In the genomic region with DNA sequence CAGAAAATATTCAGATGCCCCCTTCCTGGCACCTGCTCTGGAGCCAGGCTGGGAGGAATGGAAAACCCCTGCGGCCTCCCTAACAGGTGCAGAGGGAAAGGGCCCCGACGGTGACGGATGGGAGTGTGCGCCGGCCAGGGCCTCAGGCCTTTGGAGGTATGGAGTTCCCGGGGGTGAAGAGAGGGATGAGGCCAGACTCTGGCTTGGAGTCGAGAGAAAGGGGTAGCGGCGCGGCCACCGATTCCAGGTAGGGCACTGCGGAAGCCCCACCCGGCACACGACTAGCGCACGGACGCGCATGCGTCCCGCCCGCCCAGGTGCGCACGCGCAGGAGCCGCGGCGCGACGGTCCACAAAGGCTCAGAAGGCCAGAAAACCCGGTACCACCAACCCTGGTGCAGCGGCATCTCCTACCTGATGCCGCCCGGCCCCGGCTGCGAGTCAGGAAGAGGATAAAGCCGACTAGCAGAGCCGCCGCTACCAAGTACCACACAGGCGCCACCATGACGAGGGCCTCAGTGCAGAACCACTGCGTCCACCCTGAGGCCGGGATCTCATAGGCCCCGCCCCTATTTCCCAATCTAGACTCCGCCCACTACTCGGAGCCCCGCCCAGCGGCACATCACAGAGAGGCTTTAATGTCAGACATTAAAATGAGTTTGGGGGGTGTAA, we compare ENCODE assay signal across 8 cellular contexts.
DNase-seq lines count a peak whose midpoint lies in the region; TF ChIP-seq lines count a peak whose summit lies in the region.

A gene (minus strand): TSS at position 559 of the 671 bp plus-strand sequence. CDS start 55 bp downstream, at position 504.

- H3K4me3 ChIP-seq in foreskin fibroblast (ENCODE audit: low read depth in 1 of 2, low read length in 2 of 2) (peak within 1 kb of the TSS; percentile 56 to 90), neuron (ENCODE audit: low read length) (peak within 1 kb of the TSS; percentile 96)

- H2AFZ ChIP-seq in neuron (ENCODE audit: low read depth, low read length) = peak within 1 kb of the TSS; percentile 59

- peaks cover 16% of the 10 kb centered on the region for H3K4me1 ChIP-seq in neuron (ENCODE audit: insufficient read depth, low read length)

- H3K27me3 ChIP-seq in neuron (ENCODE audit: insufficient read depth, low read length) = no peaks in the 10 kb centered on the region

- H3K36me3 ChIP-seq in neuron (ENCODE audit: insufficient read depth, low read length) = peaks cover 22% of the 10 kb centered on the region

- no peaks in the 10 kb centered on the region for H3K9me3 ChIP-seq in neuron (ENCODE audit: low read length)

- no peak for TF ChIP-seq CTCF in foreskin fibroblast (IDR thresholded peaks at IDR 0.05; ENCODE audit: low read depth, low read length)

- DNase-seq in EH (ENCODE audit: low read depth) (peak; percentile 84), GOT3 (lab: John Stamatoyannopoulos, UW) (peak; percentile 76), LoVo (ENCODE audit: low spot score) (peak; percentile 85), SIG-M5 treated with dmso at 0.1 percent for 504 hours (lab: John Stamatoyannopoulos, UW; ENCODE audit: unreplicated experiment) (peak; percentile 79), activated gamma-delta T cell treated with Interleukin-2 at 50 U/mL for 16 hours (peak; percentile 88), foreskin fibroblast (peak; percentile 70 to 92), stromal cell of bone marrow (ENCODE audit: low read depth) (peak; percentile 68)

Comparison
In these comparisons a context has a peak if more than half of its experiments do, and no peak if none do; other contexts are left out.
1. Peak in every context shown above with its lines: DNase-seq and H3K4me3 ChIP-seq.